17 cellular contexts compared by ENCODE assay signal in genomic region chr17:67492251-67492740, GRCh38.
A peak's percentile ranks its signal among the peaks of the same experiment; 100 is the strongest.
DNase-seq lines count a peak whose midpoint lies in the region; ATAC-seq, FAIRE-seq and TF ChIP-seq lines count a peak whose summit lies in the region.
"Had no signal": no experiment of that assay in that cellular context is flagged by ENCODE, and none has a peak within 500 bp of the region (broad histone marks: within the 10 kb centered on the region; RNA-seq: fewer than 3 reads in every experiment).

No MANE protein-coding gene starts in this region.

- H3K4me1 Mint-ChIP-seq in CD4-positive, alpha-beta memory T cell, result peaks cover 28 to 71% (median 52%) of the 10 kb centered on the region in 4 donors

- peaks cover 6 to 9% of the 10 kb centered on the region in 2 donors for H3K36me3 Mint-ChIP-seq in CD4-positive, alpha-beta memory T cell

- no peaks in the 10 kb centered on the region for H3K9me3 ChIP-seq in CD4-positive, alpha-beta memory T cell (ENCODE audit: control insufficient read depth in 1 of 2, low read length in 2 of 2)
- H3K9me3 ChIP-seq in MG63 (no peaks in the 10 kb centered on the region), sigmoid colon (no peaks in the 10 kb centered on the region), right lobe of liver (no peaks in the 10 kb centered on the region), small intestine (ENCODE audit: control insufficient read depth, low read depth) (no peaks in the 10 kb centered on the region)

- no peaks in the 10 kb centered on the region for H3K27me3 ChIP-seq in CD4-positive, alpha-beta memory T cell (ENCODE audit: insufficient read depth, low read length)
- peaks cover 7% of the 10 kb centered on the region for H3K27me3 ChIP-seq in MG63
- H3K27me3 ChIP-seq in sigmoid colon, result no peaks in the 10 kb centered on the region
- H3K27me3 ChIP-seq in right lobe of liver, result no peaks in the 10 kb centered on the region
- H3K27me3 ChIP-seq in small intestine (ENCODE audit: control insufficient read depth in 2 of 2, insufficient read depth in 2 of 2, low read length in 2 of 2), result no peaks in the 10 kb centered on the region

- intact Hi-C loops in CD4-positive, alpha-beta memory T cell (cut with micrococcal nuclease), result no loop called here
- intact Hi-C loops in sigmoid colon (cut with DNase I) (loop anchor here (5.0 kb wide), 1 partner anchor 115 kb away; the partner anchor contains the start of gene PITPNC1), right lobe of liver (cut with DNase I) (no loop called here)

- POLR2A ChIA-PET in CD4-positive, alpha-beta memory T cell (lab: Charles Lee; ENCODE audit: partially characterized antibody), result no interaction called here

- H3K4me3 ChIP-seq in CD4-positive, alpha-beta memory T cell (ENCODE audit: low read length in 2 of 2), result no peak overlapping the region
- H3K4me3 ChIP-seq in MG63 (peak overlapping the region; percentile 12), sigmoid colon (no peak overlapping the region), right lobe of liver (no peak overlapping the region), small intestine (ENCODE audit: low read depth in 1 of 2, low read length in 2 of 2) (no peak overlapping the region), coronary artery (no peak overlapping the region)
- H3K4me3 ChIP-seq: K562 had no signal

- ATAC-seq in HG02678 (IDR thresholded peaks at IDR 0.05; ENCODE audit: unreplicated experiment) (no peak), right lobe of liver (no peak)
- ATAC-seq: K562; stimulated activated memory B cell treated with anti-CD40 and anti-IgM and Interleukin-4, amounts not matched to agents 10 μg/mL and 1 μg/mL and 100 μg/mL, for 72 hours had no signal

- peaks cover 0 to 3% (median 0%) of the 10 kb centered on the region in 8 donors for H3K9me3 Mint-ChIP-seq in CD4-positive, alpha-beta memory T cell

- H3K4me3 Mint-ChIP-seq in CD4-positive, alpha-beta memory T cell, result peak overlapping the region in 5 of 8 donors; percentile 5 to 76 (median 53)
- H3K4me3 Mint-ChIP-seq: stimulated activated memory B cell treated with anti-CD40 and anti-IgM and Interleukin-4, amounts not matched to agents 10 μg/mL and 1 μg/mL and 100 μg/mL, for 72 hours had no signal

- no peak for TF ChIP-seq POLR2A in sigmoid colon (IDR thresholded peaks at IDR 0.05)
- TF ChIP-seq POLR2A in right lobe of liver (IDR thresholded peaks at IDR 0.05), result no peak

- H3K27ac Mint-ChIP-seq in CD4-positive, alpha-beta memory T cell, result peak overlapping the region in 6 of 7 donors; percentile 5 to 82 (median 61)
- H3K27ac Mint-ChIP-seq: stimulated activated memory B cell treated with anti-CD40 and anti-IgM and Interleukin-4, amounts not matched to agents 10 μg/mL and 1 μg/mL and 100 μg/mL, for 72 hours had no signal

- CTCF ChIA-PET in CD4-positive, alpha-beta memory T cell (lab: Charles Lee; ENCODE audit: partially characterized antibody), result interaction anchor here (1.0 to 1.2 kb wide), 2 partner anchors 16 to 51 kb away, joined by 3 read pairs; no protein-coding TSS in a partner anchor

- peak in 1 of 5 donors; percentile 39 for DNase-seq in CD4-positive, alpha-beta memory T cell
- DNase-seq in MG63 (no peak), sigmoid colon (no peak), right lobe of liver (no peak), small intestine (no peak), coronary artery (ENCODE audit: low spot score) (no peak)
- DNase-seq: activated CD4-positive, alpha-beta T cell treated with anti-CD3 and anti-CD28 coated beads, Interleukin-2, amount 50 U/mL, for 48 hours; activated naive CD4-positive, alpha-beta T cell treated with Interleukin-2 at 50 U/mL for 16 hours; foreskin fibroblast; GM23248; NCI-H1436 treated with DMSO at 0.1 percent for 48 hours; NCI-H510A treated with DMSO at 0.1 percent for 48 hours had no signal

- 55 to 64% methylated on average over 5 of the region's 5 CpGs for WGBS in sigmoid colon, 2 donors
- 40% methylated on average over 2 of the region's 5 CpGs for WGBS in right lobe of liver (ENCODE audit: insufficient coverage, low coverage, low lambda C conversion rate, missing lambda C conversion rate)
- 50 to 63% (median 57%) methylated on average over 5 of the region's 5 CpGs for WGBS in small intestine, 3 donors

- no peak for FAIRE-seq in small intestine (lab: Jason Lieb, UNC)
- FAIRE-seq: GM18507, K562 had no signal

- no peaks in the 10 kb centered on the region for H3K36me3 ChIP-seq in CD4-positive, alpha-beta memory T cell (ENCODE audit: insufficient read depth, low read length)
- H3K36me3 ChIP-seq in MG63 (no peaks in the 10 kb centered on the region), sigmoid colon (no peaks in the 10 kb centered on the region), right lobe of liver (no peaks in the 10 kb centered on the region), small intestine (ENCODE audit: control insufficient read depth in 2 of 2, insufficient read depth in 2 of 2, low read length in 2 of 2) (no peaks in the 10 kb centered on the region)

- no peak for TF ChIP-seq EP300 in sigmoid colon (IDR thresholded peaks at IDR 0.05)

- H3K27ac ChIP-seq in CD4-positive, alpha-beta memory T cell (ENCODE audit: low read depth, low read length), result no peak overlapping the region
- H3K27ac ChIP-seq in cingulate gyrus (ENCODE audit: low read depth, low read length) (peak overlapping the region; percentile 90), sigmoid colon (peak overlapping the region; percentile 36 to 84 (median 58)), right lobe of liver (no peak overlapping the region), small intestine (ENCODE audit: low read depth in 1 of 2, low read length in 1 of 2) (peak overlapping the region in 1 of 2 donors; percentile 0), coronary artery (no peak overlapping the region)

- H3K27me3 Mint-ChIP-seq in CD4-positive, alpha-beta memory T cell, result no peaks in the 10 kb centered on the region
- H3K27me3 Mint-ChIP-seq: stimulated activated memory B cell treated with anti-CD40 and anti-IgM and Interleukin-4, amounts not matched to agents 10 μg/mL and 1 μg/mL and 100 μg/mL, for 72 hours had no signal

- peaks cover 32% of the 10 kb centered on the region for H3K4me1 ChIP-seq in CD4-positive, alpha-beta memory T cell (ENCODE audit: insufficient read depth, low read length)
- H3K4me1 ChIP-seq in sigmoid colon (peaks cover 0 to 32% (median 27%) of the 10 kb centered on the region in 4 donors), right lobe of liver (peaks cover 0 to 10% (median 0%) of the 10 kb centered on the region in 4 donors), small intestine (ENCODE audit: control insufficient read depth in 2 of 2, insufficient read depth in 1 of 2, low read depth in 1 of 2, low read length in 1 of 2) (peaks cover 0 to 16% of the 10 kb centered on the region in 2 donors)

- TF ChIP-seq CTCF in sigmoid colon (IDR thresholded peaks at IDR 0.05) (no peak), right lobe of liver (IDR thresholded peaks at IDR 0.05) (no peak), coronary artery (IDR thresholded peaks at IDR 0.05) (no peak)

Comparison
In these comparisons a context has a peak if more than half of its experiments do, and no peak if none do; other contexts are left out.
1. H3K27ac ChIP-seq: peak in cingulate gyrus (single experiment) and sigmoid colon (4 of 4); none in CD4-positive, alpha-beta memory T cell (single experiment), right lobe of liver (0 of 3) and coronary artery (0 of 2).